8 cellular contexts compared by ENCODE assay signal in genomic region chr6:47310131-47310480, GRCh38. TPM values are rescaled to one million over a fixed set of nuclear protein-coding genes. Genes with fewer than 3 reads are reported as not detected.
DNase-seq lines count a peak whose midpoint lies in the region; ATAC-seq and TF ChIP-seq lines count a peak whose summit lies in the region.

No MANE protein-coding gene starts in this region.

- CTCF ChIA-PET in activated CD4-positive, alpha-beta T cell treated with anti-CD3 and anti-CD28 coated beads for 36 hours (lab: Charles Lee): interaction anchor here (1.3 to 2.7 kb wide), 3 partner anchors 17 to 213 kb away, joined by 3 to 16 read pairs (median 4); no protein-coding TSS in a partner anchor

- H3K9me3 ChIP-seq in MG63 (no peaks in the 10 kb centered on the region), endodermal cell (ENCODE audit: control insufficient read depth, low read length) (peaks cover 29% of the 10 kb centered on the region)

- H3K9me3 Mint-ChIP-seq in activated CD4-positive, alpha-beta T cell treated with anti-CD3 and anti-CD28 coated beads for 36 hours (ENCODE audit: low read depth): no peaks in the 10 kb centered on the region
- H3K9me3 Mint-ChIP-seq in endodermal cell: peaks cover 20% of the 10 kb centered on the region
- no peaks in the 10 kb centered on the region for H3K9me3 Mint-ChIP-seq in stimulated activated effector memory CD8-positive, alpha-beta T cell treated with anti-CD3 and anti-CD28 coated beads, Interleukin-12 subunit alpha, Interleukin-12 subunit beta, amount 100 ng/mL, for 72 hours

- no peaks in the 10 kb centered on the region for H3K36me3 Mint-ChIP-seq in activated CD4-positive, alpha-beta T cell treated with anti-CD3 and anti-CD28 coated beads for 36 hours (ENCODE audit: low read depth)
- peaks cover 13% of the 10 kb centered on the region for H3K36me3 Mint-ChIP-seq in endodermal cell (ENCODE audit: low read depth)
- no peaks in the 10 kb centered on the region for H3K36me3 Mint-ChIP-seq in stimulated activated effector memory CD8-positive, alpha-beta T cell treated with anti-CD3 and anti-CD28 coated beads, Interleukin-12 subunit alpha, Interleukin-12 subunit beta, amount 100 ng/mL, for 72 hours

- no peak overlapping the region for H3K27ac ChIP-seq in endodermal cell (ENCODE audit: low read depth, low read length)

- H3K27me3 ChIP-seq in MG63 (no peaks in the 10 kb centered on the region; the same call in 1 of the 2 replicates), endodermal cell (ENCODE audit: control insufficient read depth, insufficient read depth, low read length, poor library complexity, severe bottlenecking) (no peaks in the 10 kb centered on the region)

- H3K4me1 Mint-ChIP-seq in activated CD4-positive, alpha-beta T cell treated with anti-CD3 and anti-CD28 coated beads for 36 hours: peaks cover 9% of the 10 kb centered on the region
- peaks cover 26% of the 10 kb centered on the region for H3K4me1 Mint-ChIP-seq in endodermal cell
- peaks cover 13% of the 10 kb centered on the region for H3K4me1 Mint-ChIP-seq in stimulated activated effector memory CD8-positive, alpha-beta T cell treated with anti-CD3 and anti-CD28 coated beads, Interleukin-12 subunit alpha, Interleukin-12 subunit beta, amount 100 ng/mL, for 72 hours

- H3K4me3 Mint-ChIP-seq in activated CD4-positive, alpha-beta T cell treated with anti-CD3 and anti-CD28 coated beads for 36 hours: peak overlapping the region; percentile 66
- H3K4me3 Mint-ChIP-seq in endodermal cell: peak overlapping the region; percentile 89
- H3K4me3 Mint-ChIP-seq in stimulated activated effector memory CD8-positive, alpha-beta T cell treated with anti-CD3 and anti-CD28 coated beads, Interleukin-12 subunit alpha, Interleukin-12 subunit beta, amount 100 ng/mL, for 72 hours: peak overlapping the region; percentile 54

- POLR2A ChIA-PET in activated CD4-positive, alpha-beta T cell treated with anti-CD3 and anti-CD28 coated beads for 36 hours (lab: Charles Lee): no interaction called here

- H3K27ac Mint-ChIP-seq in activated CD4-positive, alpha-beta T cell treated with anti-CD3 and anti-CD28 coated beads for 36 hours: peak overlapping the region; percentile 42
- peak overlapping the region; percentile 82 for H3K27ac Mint-ChIP-seq in endodermal cell
- no peak overlapping the region for H3K27ac Mint-ChIP-seq in stimulated activated effector memory CD8-positive, alpha-beta T cell treated with anti-CD3 and anti-CD28 coated beads, Interleukin-12 subunit alpha, Interleukin-12 subunit beta, amount 100 ng/mL, for 72 hours

- peak; percentile 28 for ATAC-seq in activated CD4-positive, alpha-beta T cell treated with anti-CD3 and anti-CD28 coated beads for 36 hours
- ATAC-seq in stimulated activated effector memory CD8-positive, alpha-beta T cell treated with anti-CD3 and anti-CD28 coated beads, Interleukin-12 subunit alpha, Interleukin-12 subunit beta, amount 100 ng/mL, for 72 hours: peak; percentile 4

- peaks cover 37% of the 10 kb centered on the region for H3K27me3 Mint-ChIP-seq in activated CD4-positive, alpha-beta T cell treated with anti-CD3 and anti-CD28 coated beads for 36 hours
- H3K27me3 Mint-ChIP-seq in endodermal cell (ENCODE audit: insufficient read depth): no peaks in the 10 kb centered on the region

- 4 to 14% methylated on average over 7 of the region's 7 CpGs for WGBS in endodermal cell (ENCODE audit: insufficient coverage in 1 of 2, insufficient read length in 1 of 2), 2 experiments

- H3K4me1 ChIP-seq in endodermal cell (ENCODE audit: control insufficient read depth, insufficient read depth, low read length): peaks cover 4% of the 10 kb centered on the region

- no peak for DNase-seq in activated CD4-positive, alpha-beta T cell treated with anti-CD3 and anti-CD28 coated beads for 36 hours
- DNase-seq in activated CD4-positive, alpha-beta T cell treated with anti-CD3 and anti-CD28 coated beads for 1 hour: no peak
- DNase-seq in MG63 (no peak), endodermal cell (no peak), germinal center (ENCODE audit: low spot score) (no peak), activated gamma-delta T cell (lab: John Stamatoyannopoulos, UW) (no peak), SHP77 (lab: John Stamatoyannopoulos, UW) (no peak)
- DNase-seq in stimulated activated effector memory CD8-positive, alpha-beta T cell treated with anti-CD3 and anti-CD28 coated beads, Interleukin-12 subunit alpha, Interleukin-12 subunit beta, amount 100 ng/mL, for 72 hours (ENCODE audit: low spot score in 2 of 2): no peak

- no peak overlapping the region for H3K9ac ChIP-seq in endodermal cell (ENCODE audit: extremely low read depth, low read length, poor library complexity, severe bottlenecking)

- H3K36me3 ChIP-seq in MG63 (no peaks in the 10 kb centered on the region), endodermal cell (ENCODE audit: control insufficient read depth, insufficient read depth, low read length) (peaks cover 21% of the 10 kb centered on the region)

- H3K4me3 ChIP-seq in MG63 (peak overlapping the region; percentile 59), endodermal cell (ENCODE audit: low read length) (peak overlapping the region; percentile 91)

- intact Hi-C loops in activated CD4-positive, alpha-beta T cell treated with anti-CD3 and anti-CD28 coated beads for 36 hours (cut with DNase I, micrococcal nuclease): loop anchor here (1.0 kb wide), 2 partner anchors 213 to 461 kb away; no protein-coding TSS in a partner anchor

- TF ChIP-seq CTCF in endodermal cell (conservative IDR thresholded peaks at IDR 0.05): no peak

RNA-seq across cellular contexts. Expression of gene TNFRSF21, which starts 0.4 kb away (rescaled TPM):
- 1 to 10 TPM; 2.6 to 2.8 TPM for total RNA-seq in activated CD4-positive, alpha-beta T cell treated with anti-CD3 and anti-CD28 coated beads for 36 hours
- 0.32 and 0.76 TPM in 2 replicates for total RNA-seq in MG63 (2014; rRNA removed; shearing (Covaris generic); ENCODE audit: low replicate concordance)
- 10 to 100 TPM; 63.3 to 93.2 TPM for total RNA-seq in endodermal cell
- polyA plus RNA-seq in endodermal cell (2013, experiment 1 of 2): 35.5 TPM
- 44.5 TPM for polyA plus RNA-seq in endodermal cell (2013, experiment 2 of 2)

Comparison
In these comparisons a context has a peak if more than half of its experiments do, and no peak if none do; other contexts are left out.
1. RNA of gene TNFRSF21, which starts 0.4 kb away (total RNA-seq): 63.3 to 93.2 TPM in endodermal cell; 2.6 to 2.8 TPM in activated CD4-positive, alpha-beta T cell treated with anti-CD3 and anti-CD28 coated beads for 36 hours and 0.32 to 0.76 TPM in MG63; every median in the first group is over 10 times any median in the second.
2. Peak in every context shown above with its lines, with median percentiles within 50 percentile points of each other: H3K4me3 Mint-ChIP-seq.